In the genomic region with DNA sequence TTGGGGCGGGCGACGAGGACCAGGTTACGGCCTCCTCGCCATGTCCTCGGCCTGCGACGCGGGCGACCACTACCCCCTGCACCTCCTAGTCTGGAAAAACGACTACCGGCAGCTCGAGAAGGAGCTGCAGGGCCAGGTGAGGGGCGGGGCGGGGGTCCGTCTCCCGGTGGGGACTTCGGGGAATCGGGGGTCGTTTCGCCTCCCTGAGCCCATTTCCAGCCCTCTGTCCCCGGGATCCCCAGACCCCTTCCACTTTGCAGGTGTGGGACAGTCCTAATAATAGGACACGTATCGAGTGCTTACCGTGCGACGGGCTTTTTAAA, we compare ENCODE assay signal across 1 cellular context.
TF ChIP-seq lines count a peak whose summit lies in the region.

No MANE protein-coding gene starts in this region.

TF ChIP-seq in GM12878, 131 proteins besides CTCF, POLR2A, EP300 and RAD21:
- TF ChIP-seq IRF3 (IDR thresholded peaks at IDR 0.05) = no peak
